In the genomic region with DNA sequence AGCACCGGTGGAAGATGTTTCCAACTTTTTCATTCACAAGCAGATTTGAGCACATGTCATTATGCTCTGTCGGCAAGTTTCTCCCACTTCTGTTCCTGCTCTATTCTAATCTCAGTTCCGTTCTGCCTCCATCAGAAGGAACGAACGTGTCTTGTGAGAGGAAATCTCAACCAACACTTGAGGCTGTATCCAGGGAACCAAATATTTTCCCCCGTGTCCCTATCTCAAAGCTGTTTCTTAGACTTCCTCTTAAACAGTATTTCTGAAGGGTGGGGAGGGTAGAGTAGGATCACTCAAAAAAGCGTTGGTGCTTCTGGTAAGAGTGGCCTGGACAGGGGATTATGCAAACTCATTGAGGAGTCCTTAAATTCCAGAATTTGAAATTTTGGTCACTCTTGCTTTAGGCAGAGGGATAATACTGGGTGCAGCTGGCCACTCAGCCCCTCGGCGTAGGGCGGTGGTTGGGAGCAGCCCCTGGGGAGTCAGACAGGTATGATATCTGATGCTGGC, we compare ENCODE assay signal across 19 cellular contexts. TPM values are rescaled to one million over a fixed set of nuclear protein-coding genes. Genes with fewer than 3 reads are reported as not detected.
DNase-seq lines count a peak whose midpoint lies in the region; ATAC-seq, FAIRE-seq and TF ChIP-seq lines count a peak whose summit lies in the region.
"Had no signal": no experiment of that assay in that cellular context is flagged by ENCODE, and none has a peak within 500 bp of the region (broad histone marks: within the 10 kb centered on the region; RNA-seq: fewer than 3 reads in every experiment).

No MANE protein-coding gene starts in this region.

- H3K4me3 ChIP-seq in BLaER1 (no peak overlapping the region), bronchial epithelial cell (ENCODE audit: low read depth, low read length) (no peak overlapping the region), trophoblast cell (ENCODE audit: low read depth, low read length) (no peak overlapping the region), vagina (no peak overlapping the region)
- H3K4me3 ChIP-seq: colonic mucosa, GM23248 had no signal

- H3K4me1 Mint-ChIP-seq in effector memory CD8-positive, alpha-beta T cell (ENCODE audit: low read depth in 2 of 2), result peaks cover 16 to 27% of the 10 kb centered on the region in 2 donors

- TF ChIP-seq POLR2A in vagina (IDR thresholded peaks at IDR 0.05), result no peak

- no peaks in the 10 kb centered on the region for H3K79me1 ChIP-seq in trophoblast cell (ENCODE audit: low read length)

- H3K4ac ChIP-seq in trophoblast cell (ENCODE audit: low read depth, low read length), result no peak overlapping the region

- H3K18ac ChIP-seq in trophoblast cell (ENCODE audit: low read length), result no peak overlapping the region

- no peak overlapping the region for H2AFZ ChIP-seq in trophoblast cell (ENCODE audit: insufficient read depth, low read length, poor library complexity)
- H2AFZ ChIP-seq: GM23248 had no signal

- H2BK12ac ChIP-seq in trophoblast cell (ENCODE audit: low read length), result no peak overlapping the region

- peak; percentile 28 for FAIRE-seq in bronchial epithelial cell (lab: Jason Lieb, UNC)

- no peak overlapping the region for H4K8ac ChIP-seq in trophoblast cell (ENCODE audit: low read depth, low read length)

- H4K20me1 ChIP-seq in BLaER1, result peaks cover 10% of the 10 kb centered on the region; the same call in 1 of the 2 replicates

- H3K36me3 ChIP-seq in BLaER1 (peaks cover 17% of the 10 kb centered on the region; the same call in 1 of the 2 replicates), bronchial epithelial cell (ENCODE audit: control insufficient read depth, insufficient read depth, low read length) (no peaks in the 10 kb centered on the region), trophoblast cell (ENCODE audit: control insufficient read depth in 1 of 2, insufficient read depth in 2 of 2, low read length in 2 of 2) (no peaks in the 10 kb centered on the region), vagina (no peaks in the 10 kb centered on the region)
- H3K36me3 ChIP-seq: colonic mucosa had no signal

- no peaks in the 10 kb centered on the region for H3K27me3 ChIP-seq in BLaER1
- no peaks in the 10 kb centered on the region for H3K27me3 ChIP-seq in bronchial epithelial cell (ENCODE audit: control insufficient read depth, insufficient read depth, low read length)
- no peaks in the 10 kb centered on the region for H3K27me3 ChIP-seq in trophoblast cell (ENCODE audit: insufficient read depth, low read length)
- H3K27me3 ChIP-seq in vagina, result no peaks in the 10 kb centered on the region
- H3K27me3 ChIP-seq: colonic mucosa had no signal

- H2AK5ac ChIP-seq in trophoblast cell (ENCODE audit: low read length), result no peak overlapping the region

- H4K91ac ChIP-seq in trophoblast cell (ENCODE audit: low read depth, low read length), result no peak overlapping the region

- no peaks in the 10 kb centered on the region for H3K36me3 Mint-ChIP-seq in effector memory CD8-positive, alpha-beta T cell (ENCODE audit: insufficient read depth)

- H3K27me3 Mint-ChIP-seq in effector memory CD8-positive, alpha-beta T cell, result peaks cover 0 to 3% of the 10 kb centered on the region in 2 donors
- H3K27me3 Mint-ChIP-seq: activated naive CD8-positive, alpha-beta T cell treated with anti-CD3 and anti-CD28 coated beads, Interleukin-2, amount 50 U/mL, for 24 hours had no signal

- no peaks in the 10 kb centered on the region for H3K79me2 ChIP-seq in trophoblast cell (ENCODE audit: control insufficient read depth, insufficient read depth, low read length, poor library complexity)

- H3K9ac ChIP-seq in BLaER1 (peak overlapping the region; percentile 56; the same call in 1 of the 2 replicates), trophoblast cell (ENCODE audit: low read length) (no peak overlapping the region)
- H3K9ac ChIP-seq: GM23248 had no signal

- H3K27ac Mint-ChIP-seq in effector memory CD8-positive, alpha-beta T cell, result peak overlapping the region in 1 of 2 donors; percentile 32
- H3K27ac Mint-ChIP-seq: activated CD4-positive, alpha-beta T cell treated with anti-CD3 and anti-CD28 coated beads for 36 hours; activated naive CD8-positive, alpha-beta T cell treated with anti-CD3 and anti-CD28 coated beads, Interleukin-2, amount 50 U/mL, for 24 hours; stimulated activated naive CD8-positive, alpha-beta T cell treated with anti-CD3 and anti-CD28 coated beads, Interleukin-15, amount 100 ng/mL, for 72 hours had no signal

- no peak overlapping the region for H3K23ac ChIP-seq in trophoblast cell (ENCODE audit: low read length)

- no peak overlapping the region for H2BK120ac ChIP-seq in trophoblast cell (ENCODE audit: insufficient read depth, low read length, poor library complexity)

- no peak for DNase-seq in bronchial epithelial cell (ENCODE audit: low read depth)
- DNase-seq in hepatic stellate cell (ENCODE audit: low spot score), result peak; percentile 9
- DNase-seq in trophoblast cell, result peak; percentile 27 to 56
- DNase-seq in NCI-H345 (lab: John Stamatoyannopoulos, UW), result no peak
- no peak for DNase-seq in stimulated activated CD4-positive, alpha-beta T cell treated with anti-CD3 and anti-CD28 coated beads, Interleukin-2, amount 100 ng/mL, for 24 hours
- no peak for DNase-seq in effector memory CD8-positive, alpha-beta T cell
- no peak for DNase-seq in vagina (ENCODE audit: extremely low spot score in 2 of 2)
- DNase-seq: ACHN; activated CD4-positive, alpha-beta T cell treated with anti-CD3 and anti-CD28 coated beads for 36 hours; activated naive CD8-positive, alpha-beta T cell treated with anti-CD3 and anti-CD28 coated beads, Interleukin-2, amount 50 U/mL, for 24 hours; activated T-cell treated with anti-CD3 and anti-CD28 coated beads, Interleukin-2, amount 50 U/mL, for 4 hours; Calu3; colonic mucosa; GM23248; NCI-H1436; NCI-H526 treated with DMSO at 0.1 percent for 48 hours; stimulated activated naive CD8-positive, alpha-beta T cell treated with anti-CD3 and anti-CD28 coated beads, Interleukin-15, amount 100 ng/mL, for 72 hours; T-helper 2 cell had no signal

- H3K9me3 ChIP-seq in BLaER1, result no peaks in the 10 kb centered on the region
- no peaks in the 10 kb centered on the region for H3K9me3 ChIP-seq in trophoblast cell (ENCODE audit: insufficient read depth, low read depth, low read length)
- no peaks in the 10 kb centered on the region for H3K9me3 ChIP-seq in vagina
- H3K9me3 ChIP-seq: colonic mucosa had no signal

- H3K4me1 ChIP-seq in BLaER1 (peaks cover 95% of the 10 kb centered on the region), trophoblast cell (ENCODE audit: control insufficient read depth in 1 of 2, insufficient read depth in 2 of 2, low read length in 2 of 2) (peaks cover 0 to 2% of the 10 kb centered on the region in 2 experiments), vagina (peaks cover 6% of the 10 kb centered on the region)
- H3K4me1 ChIP-seq: colonic mucosa had no signal

- no CpG with 5 or more reads among the region's 10 CpGs for whole genome bisulfite sequencing in trophoblast cell (ENCODE audit: extremely low coverage, insufficient coverage, insufficient read length)

- TF ChIP-seq CTCF in bronchial epithelial cell (IDR thresholded peaks at IDR 0.05; ENCODE audit: insufficient read depth, low read length, severe bottlenecking) (no peak), vagina (IDR thresholded peaks at IDR 0.05) (no peak)

- no peak overlapping the region for H3K4me3 Mint-ChIP-seq in effector memory CD8-positive, alpha-beta T cell
- H3K4me3 Mint-ChIP-seq: activated CD4-positive, alpha-beta T cell treated with anti-CD3 and anti-CD28 coated beads for 36 hours; activated naive CD8-positive, alpha-beta T cell treated with anti-CD3 and anti-CD28 coated beads, Interleukin-2, amount 50 U/mL, for 24 hours; activated T-cell treated with anti-CD3 and anti-CD28 coated beads, Interleukin-2, amount 50 U/mL, for 4 hours; stimulated activated naive CD8-positive, alpha-beta T cell treated with anti-CD3 and anti-CD28 coated beads, Interleukin-15, amount 100 ng/mL, for 72 hours had no signal

- H3K4me2 ChIP-seq in BLaER1 (peak overlapping the region; percentile 76), trophoblast cell (ENCODE audit: low read length) (no peak overlapping the region)

- H3K9me3 Mint-ChIP-seq in effector memory CD8-positive, alpha-beta T cell, result no peaks in the 10 kb centered on the region
- H3K9me3 Mint-ChIP-seq: activated naive CD8-positive, alpha-beta T cell treated with anti-CD3 and anti-CD28 coated beads, Interleukin-2, amount 50 U/mL, for 24 hours; activated T-cell treated with anti-CD3 and anti-CD28 coated beads, Interleukin-2, amount 50 U/mL, for 4 hours had no signal

- no peak overlapping the region for H3K14ac ChIP-seq in trophoblast cell (ENCODE audit: low read length)

- intact Hi-C loops in vagina (cut with DNase I), result no loop called here

- ATAC-seq in effector memory CD8-positive, alpha-beta T cell (replicated peaks), result no peak
- ATAC-seq: activated CD4-positive, alpha-beta T cell treated with anti-CD3 and anti-CD28 coated beads for 36 hours; activated naive CD8-positive, alpha-beta T cell treated with anti-CD3 and anti-CD28 coated beads, Interleukin-2, amount 50 U/mL, for 24 hours; activated T-cell treated with anti-CD3 and anti-CD28 coated beads, Interleukin-2, amount 50 U/mL, for 4 hours; stimulated activated naive CD8-positive, alpha-beta T cell treated with anti-CD3 and anti-CD28 coated beads, Interleukin-15, amount 100 ng/mL, for 72 hours had no signal

- no peak overlapping the region for H2BK5ac ChIP-seq in trophoblast cell (ENCODE audit: low read depth, low read length, poor library complexity)

- H3K27ac ChIP-seq in BLaER1, result peak overlapping the region; percentile 80
- no peak overlapping the region for H3K27ac ChIP-seq in trophoblast cell (ENCODE audit: low read depth, low read length)
- no peak overlapping the region for H3K27ac ChIP-seq in vagina
- H3K27ac ChIP-seq: colonic mucosa, GM23248 had no signal

- H4K12ac ChIP-seq in trophoblast cell (ENCODE audit: low read depth, low read length), result no peak overlapping the region

RNA-seq across cellular contexts. Expression of a gene that starts 54.9 kb away (rescaled TPM):
- total RNA-seq in bronchial epithelial cell (31.3 and 61.3 TPM in 2 replicates), vagina (53.5 TPM)
- 18.5 and 18.6 TPM in 2 replicates for polyA plus RNA-seq in trophoblast cell (2013)
- total RNA-seq: GM23248 had no signal
- polyA plus RNA-seq: GM23248 had no signal

Comparison
In these comparisons a context has a peak if more than half of its experiments do, and no peak if none do; other contexts are left out.
1. DNase-seq: peak in hepatic stellate cell (single experiment) and trophoblast cell (2 of 2); none in bronchial epithelial cell (single experiment), NCI-H345 (single experiment), stimulated activated CD4-positive, alpha-beta T cell treated with anti-CD3 and anti-CD28 coated beads, Interleukin-2, amount 100 ng/mL, for 24 hours (0 of 2), effector memory CD8-positive, alpha-beta T cell (0 of 3) and vagina (0 of 2).